8 cellular contexts compared by ENCODE assay signal in the genomic region with DNA sequence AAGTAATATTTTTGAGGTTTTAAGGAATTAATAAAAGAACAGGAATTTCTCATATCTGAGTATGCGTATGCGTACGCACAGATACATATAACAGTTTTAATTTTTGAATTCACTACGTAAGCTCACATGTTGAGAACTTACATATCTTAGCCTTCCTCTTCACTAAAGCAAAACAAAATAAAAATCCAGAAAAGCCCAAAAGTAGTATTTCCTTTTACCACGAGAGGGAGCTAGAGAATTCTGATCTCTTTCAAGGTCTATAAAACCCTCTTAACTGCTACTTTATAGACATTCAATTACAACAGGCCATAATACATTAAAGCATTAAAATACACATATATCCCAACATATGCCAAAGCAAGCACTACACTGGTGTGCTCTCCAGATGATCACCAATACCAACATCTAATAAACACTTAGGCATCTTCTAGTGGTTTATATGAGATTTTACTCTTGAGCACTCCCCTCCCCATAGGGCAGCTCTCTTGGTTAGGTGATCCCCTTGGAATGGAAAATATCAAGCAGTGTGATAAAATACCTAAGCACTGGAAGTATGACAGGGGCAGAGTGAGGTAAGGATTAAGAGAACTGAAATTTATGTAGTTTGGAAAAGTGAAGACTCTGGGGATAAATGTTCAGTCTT.
DNase-seq lines count a peak whose midpoint lies in the region; ATAC-seq, FAIRE-seq and TF ChIP-seq lines count a peak whose summit lies in the region.

No MANE protein-coding gene starts in this region.

- TF ChIP-seq POLR2A in adrenal gland (IDR thresholded peaks at IDR 0.05), result no peak
- no peak for TF ChIP-seq POLR2A in upper lobe of left lung (IDR thresholded peaks at IDR 0.05)

- H3K4me1 ChIP-seq in adrenal gland (replicated peaks in 1 of 2), result no peaks in the 10 kb centered on the region
- H3K4me1 ChIP-seq in upper lobe of left lung, result no peaks in the 10 kb centered on the region

- 2 to 5% (median 4%) methylated on average over 5 of the region's 5 CpGs for WGBS in adrenal gland, 4 donors
- WGBS in upper lobe of left lung, 2 donors, result 6 to 11% methylated on average over 5 of the region's 5 CpGs

- no peak overlapping the region for H3K4me3 ChIP-seq in adrenal gland
- H3K4me3 ChIP-seq in upper lobe of left lung, result no peak overlapping the region

- no peaks in the 10 kb centered on the region for H3K36me3 ChIP-seq in adrenal gland (replicated peaks in 1 of 2)
- H3K36me3 ChIP-seq in upper lobe of left lung, result no peaks in the 10 kb centered on the region

- peak; percentile 97 for FAIRE-seq in islet of Langerhans (lab: Jason Lieb, UNC)

- TF ChIP-seq CTCF in GM13976 (IDR thresholded peaks at IDR 0.05; ENCODE audit: borderline replicate concordance, control extremely low read depth, extremely low read depth, insufficient read depth, missing control alignments), result peak; percentile 52
- peak; percentile 66 to 91 (median 74) for TF ChIP-seq CTCF in adrenal gland (IDR thresholded peaks at IDR 0.05)
- TF ChIP-seq CTCF in upper lobe of left lung (IDR thresholded peaks at IDR 0.05), result peak; percentile 51 to 69 (median 60)

- ATAC-seq in upper lobe of left lung (ENCODE audit: low FRiP score in 2 of 2) (peak in 1 of 2 donors; percentile 54), esophagus mucosa (no peak), GM21529 (IDR thresholded peaks at IDR 0.05; ENCODE audit: unreplicated experiment) (no peak)

- in situ Hi-C loops in GM13976 (cut with MboI; ENCODE audit: low sequenced_read_pairs, unreplicated experiment), result no loop called here

- no peaks in the 10 kb centered on the region for H3K9me3 ChIP-seq in adrenal gland (replicated peaks in 1 of 3)
- H3K9me3 ChIP-seq in upper lobe of left lung, result no peaks in the 10 kb centered on the region

- DNase-seq in AG08396 (ENCODE audit: low spot score), result peak; percentile 15
- DNase-seq in GM13976 (ENCODE audit: low spot score), result peak; percentile 46
- peak; percentile 76 for DNase-seq in NCI-H2227 (lab: John Stamatoyannopoulos, UW; ENCODE audit: unreplicated experiment)
- no peak for DNase-seq in adrenal gland
- DNase-seq in upper lobe of left lung, result no peak

- H3K27me3 ChIP-seq in adrenal gland (peaks cover 8% of the 10 kb centered on the region), upper lobe of left lung (no peaks in the 10 kb centered on the region)

- H3K27ac ChIP-seq in adrenal gland, result no peak overlapping the region
- no peak overlapping the region for H3K27ac ChIP-seq in upper lobe of left lung

- no peak for TF ChIP-seq EP300 in upper lobe of left lung (IDR thresholded peaks at IDR 0.05)

- intact Hi-C loops in adrenal gland (cut with DNase I), result loop anchor here in 1 of 2 donors (5.0 kb wide), 1 partner anchor 261 kb away; no protein-coding TSS in a partner anchor

Comparison
In these comparisons a context has a peak if more than half of its experiments do, and no peak if none do; other contexts are left out.
1. DNase-seq: peak in AG08396 (single experiment), GM13976 (single experiment) and NCI-H2227 (single experiment); none in adrenal gland (0 of 7) and upper lobe of left lung (0 of 2).
2. Peak in every context shown above with its lines, with median percentiles within 50 percentile points of each other: CTCF ChIP-seq.